ENCODE assay signal across 19 cellular contexts in the genomic region with DNA sequence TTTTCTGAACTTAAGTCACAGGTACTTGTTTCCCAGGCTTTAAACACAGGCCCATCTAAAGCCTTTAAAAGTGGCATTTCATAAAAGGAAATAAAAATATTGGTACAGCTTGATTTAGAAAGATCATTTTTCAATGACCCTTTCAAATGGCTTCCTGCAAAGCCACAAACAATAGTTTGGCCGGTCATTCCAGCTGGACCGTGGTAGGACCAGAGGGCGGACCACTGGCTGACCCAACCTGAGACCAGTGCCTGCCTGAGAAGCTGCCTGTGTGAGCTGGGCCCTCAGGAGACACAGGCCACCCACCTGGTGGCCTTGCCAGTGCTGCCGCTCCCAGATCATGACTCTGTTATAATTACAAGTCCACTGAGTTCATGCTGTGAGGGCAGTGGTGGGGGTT.
"Had no signal": no experiment of that assay in that cellular context is flagged by ENCODE, and none has a peak within 500 bp of the region (broad histone marks: within the 10 kb centered on the region; RNA-seq: fewer than 3 reads in every experiment).

No MANE protein-coding gene starts in this region.

- FAIRE-seq: keratinocyte, TTC549 had no signal

- H3K9me3 ChIP-seq: body of pancreas, mucosa of descending colon, prostate gland, right lobe of liver had no signal

- DNase-seq: activated CD4-positive, alpha-beta T cell treated with anti-CD3 and anti-CD28 coated beads, Interleukin-2, amount 50 U/mL, for 4 hours; activated gamma-delta T cell treated with Interleukin-2 at 50 U/mL for 16 hours; body of pancreas; caudate nucleus; cortex of kidney; effector memory CD8-positive, alpha-beta T cell; foreskin fibroblast; glutamatergic neuron; mucosa of descending colon; naive B cell; right lobe of liver; stimulated activated CD4-positive, alpha-beta T cell treated with anti-CD3 and anti-CD28 coated beads, Interleukin-4, amount 100 ng/mL, for 1 hour had no signal

- H3K36me3 ChIP-seq: prostate gland, right lobe of liver had no signal

- H3K4me2 ChIP-seq: smooth muscle cell had no signal

- H3K4me1 ChIP-seq: body of pancreas, prostate gland had no signal

- ATAC-seq: body of pancreas; effector memory CD8-positive, alpha-beta T cell; mucosa of descending colon; right lobe of liver; stimulated activated effector memory CD8-positive, alpha-beta T cell treated with anti-CD3 and anti-CD28 coated beads, Interleukin-12 subunit alpha, Interleukin-12 subunit beta, amount 100 ng/mL, for 72 hours had no signal

- H3K4me3 ChIP-seq: body of pancreas, mucosa of descending colon, prostate gland, right lobe of liver, SK-N-MC, smooth muscle cell had no signal

- H3K27ac ChIP-seq: epithelial cell of prostate, prostate gland, right lobe of liver, SK-N-MC had no signal

- H3K27me3 ChIP-seq: body of pancreas, right lobe of liver had no signal
